ENCODE assay signal across 6 cellular contexts in genomic region chr17:18315498-18316360, GRCh38. TPM values are rescaled to one million over a fixed set of nuclear protein-coding genes. Genes with fewer than 3 reads are reported as not detected.
DNase-seq lines count a peak whose midpoint lies in the region; ATAC-seq and TF ChIP-seq lines count a peak whose summit lies in the region.

No MANE protein-coding gene starts in this region.

- H3K27ac ChIP-seq in HUES64 (ENCODE audit: low read depth, low read length), result peak overlapping the region; percentile 95

- H3K9me3 ChIP-seq in HUES64 (ENCODE audit: insufficient read depth, low read depth, low read length), result no peaks in the 10 kb centered on the region

- peak overlapping the region; percentile 96 for H3K4me3 ChIP-seq in AG04449 (ENCODE audit: low read depth, low read length)
- H3K4me3 ChIP-seq in HUES64 (ENCODE audit: low read length), result peak overlapping the region; percentile 92
- peak overlapping the region; percentile 85 to 95 for H3K4me3 ChIP-seq in cardiac fibroblast (replicated peaks in 1 of 2; ENCODE audit: low read depth in 2 of 2, low read length in 2 of 2)

- peaks cover 47% of the 10 kb centered on the region for H3K36me3 ChIP-seq in HUES64 (ENCODE audit: insufficient read depth, low read length)

- TF ChIP-seq CTCF in AG04449 (IDR thresholded peaks at IDR 0.05; ENCODE audit: insufficient read depth, low read length, missing control alignments) (no peak), cardiac fibroblast (IDR thresholded peaks at IDR 0.05; ENCODE audit: low read depth, low read length) (no peak), omental fat pad (IDR thresholded peaks at IDR 0.05) (no peak)

- peak; percentile 2 for ATAC-seq in omental fat pad (ENCODE audit: low FRiP score)

- peaks cover 12% of the 10 kb centered on the region; the same call in 1 of the 2 replicates for H3K4me1 ChIP-seq in HUES64 (ENCODE audit: insufficient read depth, low read length)

- peak overlapping the region; percentile 92 for H3K9ac ChIP-seq in HUES64 (ENCODE audit: low read depth, low read length)

- 31% methylated on average over 37 of the region's 37 CpGs for WGBS in HUES64

- DNase-seq in AG04449 (ENCODE audit: low read depth, low spot score), result no peak
- DNase-seq in cardiac fibroblast (ENCODE audit: low read depth in 2 of 2), result no peak
- DNase-seq in omental fat pad (ENCODE audit: low spot score), result no peak
- no peak for DNase-seq in HUDEP-2 (lab: John Stamatoyannopoulos, UW; ENCODE audit: unreplicated experiment in 76 of 76)
- no peak for DNase-seq in NCI-H1092 treated with DMSO at 0.1 percent for 48 hours (lab: John Stamatoyannopoulos, UW)

- CTCF ChIA-PET in AG04449 (lab: Yijun Ruan, JAX), result no interaction called here

- POLR2A ChIA-PET in AG04449 (lab: Yijun Ruan, JAX), result no interaction called here

- H3K27me3 ChIP-seq in HUES64 (ENCODE audit: insufficient read depth, low read length), result no peaks in the 10 kb centered on the region

RNA-seq across cellular contexts. Expression of gene SMCR8, which starts 0.6 kb away (rescaled TPM):
- 11.6 TPM for polyA plus RNA-seq in HUES64 (2013, experiment 1 of 2)
- 11.7 TPM for polyA plus RNA-seq in HUES64 (2013, experiment 2 of 2)
- total RNA-seq in omental fat pad, result 10 to 100 TPM; 11.4 to 21.4 (median 14.3) TPM

RNA-seq across cellular contexts. Expression of gene TOP3A, which starts 0.9 kb away (rescaled TPM):
- polyA plus RNA-seq in HUES64 (2013, experiment 1 of 2), result 30.4 TPM
- polyA plus RNA-seq in HUES64 (2013, experiment 2 of 2), result 24.3 TPM
- 10 to 100 TPM; 23.6 to 80.5 (median 47.5) TPM for total RNA-seq in omental fat pad

RNA-seq across cellular contexts. Expression of gene SHMT1, which starts 47.6 kb away (rescaled TPM):
- 32.5 TPM for polyA plus RNA-seq in HUES64 (2013, experiment 1 of 2)
- polyA plus RNA-seq in HUES64 (2013, experiment 2 of 2), result 36.1 TPM
- total RNA-seq in omental fat pad, result 100 to 1,000 TPM in 2 of 4 donors, 10 to 100 TPM in 2; 59.3 to 108 (median 102) TPM

RNA-seq across cellular contexts. Expression of gene MIEF2, which starts 55.3 kb away (rescaled TPM):
- 6.5 TPM for polyA plus RNA-seq in HUES64 (2013, experiment 1 of 2)
- 6.0 TPM for polyA plus RNA-seq in HUES64 (2013, experiment 2 of 2)
- total RNA-seq in omental fat pad, result 1 to 10 TPM; 2.9 to 9.5 (median 5.7) TPM

RNA-seq across cellular contexts. Expression of gene FLII, which starts 57.2 kb away (rescaled TPM):
- 136 TPM for polyA plus RNA-seq in HUES64 (2013, experiment 1 of 2)
- polyA plus RNA-seq in HUES64 (2013, experiment 2 of 2), result 148 TPM
- total RNA-seq in omental fat pad, result 100 to 1,000 TPM; 198 to 328 (median 324) TPM
